In the genomic region with DNA sequence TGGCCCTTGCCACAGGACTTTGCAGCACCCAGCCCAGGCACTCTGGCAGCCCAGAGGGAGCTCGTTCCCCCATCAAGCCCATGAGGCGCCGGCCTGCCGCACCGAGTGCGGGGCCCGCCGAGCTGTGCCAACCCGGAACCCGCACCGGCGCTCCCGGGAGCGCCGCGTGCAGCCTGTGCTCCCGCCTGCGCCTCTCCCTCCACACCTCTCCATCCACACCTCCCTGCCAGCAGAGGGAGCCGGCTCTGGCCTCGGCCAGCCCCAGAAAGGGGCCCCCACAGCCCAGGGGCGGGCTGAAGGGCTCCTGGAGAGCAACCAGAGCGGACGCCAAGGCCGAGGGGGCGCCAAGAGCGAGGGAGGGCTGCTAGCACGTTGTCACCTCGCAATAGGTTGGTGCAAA, we compare ENCODE assay signal across 1 cellular context.
A peak's percentile ranks its signal among the peaks of the same experiment; 100 is the strongest.
TF ChIP-seq lines count a peak whose summit lies in the region.

No MANE protein-coding gene starts in this region.

TF ChIP-seq in H1, 55 proteins besides CTCF, POLR2A, EP300 and RAD21:
- TF ChIP-seq, protein P1, sequence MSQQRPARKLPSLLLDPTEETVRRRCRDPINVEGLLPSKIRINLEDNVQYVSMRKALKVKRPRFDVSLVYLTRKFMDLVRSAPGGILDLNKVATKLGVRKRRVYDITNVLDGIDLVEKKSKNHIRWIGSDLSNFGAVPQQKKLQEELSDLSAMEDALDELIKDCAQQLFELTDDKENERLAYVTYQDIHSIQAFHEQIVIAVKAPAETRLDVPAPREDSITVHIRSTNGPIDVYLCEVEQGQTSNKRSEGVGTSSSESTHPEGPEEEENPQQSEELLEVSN (IDR thresholded peaks at IDR 0.05), result peak; percentile 38
- no peak for TF ChIP-seq KDM1A (IDR thresholded peaks at IDR 0.05; ENCODE audit: borderline replicate concordance, low read length)
